ENCODE assay signal across 1 cellular context in the genomic region with DNA sequence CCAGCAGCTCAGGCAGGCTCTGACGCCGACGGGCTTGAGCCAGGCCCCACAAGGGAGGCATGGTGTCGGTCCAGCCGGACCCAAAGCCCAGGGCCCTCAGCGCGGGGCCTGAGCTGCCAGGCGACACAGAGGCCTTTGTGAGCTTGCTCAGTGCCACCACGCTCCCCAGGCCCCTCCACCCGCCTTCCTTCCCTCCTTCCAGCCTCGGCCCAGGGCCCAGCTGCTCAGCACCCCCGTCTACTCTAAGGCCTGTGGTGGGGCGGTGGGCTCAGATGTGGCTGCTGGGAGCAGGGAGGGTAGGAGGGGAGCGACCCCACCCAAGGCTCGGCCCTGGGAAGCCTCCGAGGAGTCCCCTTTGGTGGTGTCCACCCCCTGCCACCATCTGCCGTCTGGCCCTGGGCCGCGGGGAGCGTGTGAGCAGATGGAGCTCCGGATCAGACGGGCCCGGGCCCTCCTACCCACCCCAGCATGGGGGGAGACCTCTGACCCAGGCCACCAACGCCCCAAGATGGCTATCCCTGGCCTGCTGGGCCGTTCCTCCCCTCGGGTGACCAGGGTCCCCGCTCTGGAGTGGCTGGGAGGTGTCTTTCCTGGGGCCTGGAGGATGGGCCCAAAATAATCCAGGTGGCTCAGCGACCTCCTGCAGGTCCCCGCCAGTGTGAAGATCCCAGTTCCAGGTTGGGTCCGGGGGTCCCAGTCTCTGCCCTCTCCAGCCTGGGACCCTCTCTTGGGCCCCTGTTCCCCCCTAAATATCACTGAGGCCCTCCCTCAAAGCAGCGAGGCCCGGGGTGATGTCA.
A peak's percentile ranks its signal among the peaks of the same experiment; 100 is the strongest.
TF ChIP-seq lines count a peak whose summit lies in the region.

No MANE protein-coding gene starts in this region.

TF ChIP-seq in HepG2, 621 proteins besides CTCF, POLR2A, EP300 and RAD21 (continues in another document):
- TF ChIP-seq, protein P1, sequence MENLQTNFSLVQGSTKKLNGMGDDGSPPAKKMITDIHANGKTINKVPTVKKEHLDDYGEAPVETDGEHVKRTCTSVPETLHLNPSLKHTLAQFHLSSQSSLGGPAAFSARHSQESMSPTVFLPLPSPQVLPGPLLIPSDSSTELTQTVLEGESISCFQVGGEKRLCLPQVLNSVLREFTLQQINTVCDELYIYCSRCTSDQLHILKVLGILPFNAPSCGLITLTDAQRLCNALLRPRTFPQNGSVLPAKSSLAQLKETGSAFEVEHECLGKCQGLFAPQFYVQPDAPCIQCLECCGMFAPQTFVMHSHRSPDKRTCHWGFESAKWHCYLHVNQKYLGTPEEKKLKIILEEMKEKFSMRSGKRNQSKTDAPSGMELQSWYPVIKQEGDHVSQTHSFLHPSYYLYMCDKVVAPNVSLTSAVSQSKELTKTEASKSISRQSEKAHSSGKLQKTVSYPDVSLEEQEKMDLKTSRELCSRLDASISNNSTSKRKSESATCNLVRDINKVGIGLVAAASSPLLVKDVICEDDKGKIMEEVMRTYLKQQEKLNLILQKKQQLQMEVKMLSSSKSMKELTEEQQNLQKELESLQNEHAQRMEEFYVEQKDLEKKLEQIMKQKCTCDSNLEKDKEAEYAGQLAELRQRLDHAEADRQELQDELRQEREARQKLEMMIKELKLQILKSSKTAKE (CRISPR knock-in tag; IDR thresholded peaks at IDR 0.05; ENCODE audit: borderline replicate concordance) = 0 out of 2 replicates have a peak, but pooled peaks have one; percentile 3
- TF ChIP-seq RARG (CRISPR knock-in tag; IDR thresholded peaks at IDR 0.05; ENCODE audit: low read depth) = no peak
- TF ChIP-seq SMAD1 (CRISPR knock-in tag; IDR thresholded peaks at IDR 0.05; ENCODE audit: borderline replicate concordance, low read depth) = peak; percentile 53; the same call in 1 of the 2 replicates
- TF ChIP-seq WIZ (CRISPR knock-in tag; IDR thresholded peaks at IDR 0.05) = peak; percentile 20; the same call in 1 of the 2 replicates
- TF ChIP-seq SALL2 (CRISPR knock-in tag; IDR thresholded peaks at IDR 0.05) = peak; percentile 26; the same call in 1 of the 2 replicates
- no peak for TF ChIP-seq TRIM24 (CRISPR knock-in tag; IDR thresholded peaks at IDR 0.05)
- 0 out of 2 replicates have a peak, but pooled peaks have one; percentile 41 for TF ChIP-seq ZNF558 (CRISPR knock-in tag; IDR thresholded peaks at IDR 0.05; ENCODE audit: borderline replicate concordance)
- TF ChIP-seq, protein P2, sequence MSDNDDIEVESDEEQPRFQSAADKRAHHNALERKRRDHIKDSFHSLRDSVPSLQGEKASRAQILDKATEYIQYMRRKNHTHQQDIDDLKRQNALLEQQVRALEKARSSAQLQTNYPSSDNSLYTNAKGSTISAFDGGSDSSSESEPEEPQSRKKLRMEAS (IDR thresholded peaks at IDR 0.05) = no peak; the same call in 1 of the 2 replicates
- TF ChIP-seq, protein P3, sequence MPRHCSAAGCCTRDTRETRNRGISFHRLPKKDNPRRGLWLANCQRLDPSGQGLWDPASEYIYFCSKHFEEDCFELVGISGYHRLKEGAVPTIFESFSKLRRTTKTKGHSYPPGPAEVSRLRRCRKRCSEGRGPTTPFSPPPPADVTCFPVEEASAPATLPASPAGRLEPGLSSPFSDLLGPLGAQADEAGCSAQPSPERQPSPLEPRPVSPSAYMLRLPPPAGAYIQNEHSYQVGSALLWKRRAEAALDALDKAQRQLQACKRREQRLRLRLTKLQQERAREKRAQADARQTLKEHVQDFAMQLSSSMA (CRISPR knock-in tag; IDR thresholded peaks at IDR 0.05) = peak; percentile 30; the same call in 1 of the 2 replicates
- TF ChIP-seq ZFP82 (CRISPR knock-in tag; IDR thresholded peaks at IDR 0.05; ENCODE audit: borderline replicate concordance) = no peak
- TF ChIP-seq, protein P4, sequence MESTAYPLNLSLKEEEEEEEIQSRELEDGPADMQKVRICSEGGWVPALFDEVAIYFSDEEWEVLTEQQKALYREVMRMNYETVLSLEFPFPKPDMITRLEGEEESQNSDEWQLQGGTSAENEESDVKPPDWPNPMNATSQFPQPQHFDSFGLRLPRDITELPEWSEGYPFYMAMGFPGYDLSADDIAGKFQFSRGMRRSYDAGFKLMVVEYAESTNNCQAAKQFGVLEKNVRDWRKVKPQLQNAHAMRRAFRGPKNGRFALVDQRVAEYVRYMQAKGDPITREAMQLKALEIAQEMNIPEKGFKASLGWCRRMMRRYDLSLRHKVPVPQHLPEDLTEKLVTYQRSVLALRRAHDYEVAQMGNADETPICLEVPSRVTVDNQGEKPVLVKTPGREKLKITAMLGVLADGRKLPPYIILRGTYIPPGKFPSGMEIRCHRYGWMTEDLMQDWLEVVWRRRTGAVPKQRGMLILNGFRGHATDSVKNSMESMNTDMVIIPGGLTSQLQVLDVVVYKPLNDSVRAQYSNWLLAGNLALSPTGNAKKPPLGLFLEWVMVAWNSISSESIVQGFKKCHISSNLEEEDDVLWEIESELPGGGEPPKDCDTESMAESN (CRISPR knock-in tag; conservative IDR thresholded peaks at IDR 0.05) = no peak; the same call in 1 of the 2 replicates
- TF ChIP-seq, protein P5, sequence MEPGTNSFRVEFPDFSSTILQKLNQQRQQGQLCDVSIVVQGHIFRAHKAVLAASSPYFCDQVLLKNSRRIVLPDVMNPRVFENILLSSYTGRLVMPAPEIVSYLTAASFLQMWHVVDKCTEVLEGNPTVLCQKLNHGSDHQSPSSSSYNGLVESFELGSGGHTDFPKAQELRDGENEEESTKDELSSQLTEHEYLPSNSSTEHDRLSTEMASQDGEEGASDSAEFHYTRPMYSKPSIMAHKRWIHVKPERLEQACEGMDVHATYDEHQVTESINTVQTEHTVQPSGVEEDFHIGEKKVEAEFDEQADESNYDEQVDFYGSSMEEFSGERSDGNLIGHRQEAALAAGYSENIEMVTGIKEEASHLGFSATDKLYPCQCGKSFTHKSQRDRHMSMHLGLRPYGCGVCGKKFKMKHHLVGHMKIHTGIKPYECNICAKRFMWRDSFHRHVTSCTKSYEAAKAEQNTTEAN (CRISPR knock-in tag; conservative IDR thresholded peaks at IDR 0.05) = no peak
- TF ChIP-seq ZNF570 (CRISPR knock-in tag; IDR thresholded peaks at IDR 0.05; ENCODE audit: borderline replicate concordance) = no peak
- no peak for TF ChIP-seq PRPF4 (IDR thresholded peaks at IDR 0.05; ENCODE audit: low read depth, low read length, poor library complexity, severe bottlenecking)
- TF ChIP-seq RBM39 (IDR thresholded peaks at IDR 0.05; ENCODE audit: low read depth, low read length, poor library complexity, severe bottlenecking) = peak; percentile 13
- TF ChIP-seq U2AF1 (optimal IDR thresholded peaks at IDR 0.05; ENCODE audit: low read depth, low read length) = peak; percentile 66
- no peak for TF ChIP-seq SMAD3 (CRISPR knock-in tag; IDR thresholded peaks at IDR 0.05)
- TF ChIP-seq, protein P6, sequence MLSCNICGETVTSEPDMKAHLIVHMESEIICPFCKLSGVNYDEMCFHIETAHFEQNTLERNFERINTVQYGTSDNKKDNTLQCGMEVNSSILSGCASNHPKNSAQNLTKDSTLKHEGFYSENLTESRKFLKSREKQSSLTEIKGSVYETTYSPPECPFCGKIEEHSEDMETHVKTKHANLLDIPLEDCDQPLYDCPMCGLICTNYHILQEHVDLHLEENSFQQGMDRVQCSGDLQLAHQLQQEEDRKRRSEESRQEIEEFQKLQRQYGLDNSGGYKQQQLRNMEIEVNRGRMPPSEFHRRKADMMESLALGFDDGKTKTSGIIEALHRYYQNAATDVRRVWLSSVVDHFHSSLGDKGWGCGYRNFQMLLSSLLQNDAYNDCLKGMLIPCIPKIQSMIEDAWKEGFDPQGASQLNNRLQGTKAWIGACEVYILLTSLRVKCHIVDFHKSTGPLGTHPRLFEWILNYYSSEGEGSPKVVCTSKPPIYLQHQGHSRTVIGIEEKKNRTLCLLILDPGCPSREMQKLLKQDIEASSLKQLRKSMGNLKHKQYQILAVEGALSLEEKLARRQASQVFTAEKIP (CRISPR knock-in tag; IDR thresholded peaks at IDR 0.05; ENCODE audit: borderline replicate concordance) = no peak
- peak; percentile 37 for TF ChIP-seq RBM22 (optimal IDR thresholded peaks at IDR 0.05; ENCODE audit: low read length)
- no peak for TF ChIP-seq SRSF9 (IDR thresholded peaks at IDR 0.05; ENCODE audit: borderline replicate concordance, insufficient read depth, low read depth, low read length, poor library complexity, severe bottlenecking)
- TF ChIP-seq MLLT10 (CRISPR knock-in tag; IDR thresholded peaks at IDR 0.05) = no peak
- TF ChIP-seq, protein P7, sequence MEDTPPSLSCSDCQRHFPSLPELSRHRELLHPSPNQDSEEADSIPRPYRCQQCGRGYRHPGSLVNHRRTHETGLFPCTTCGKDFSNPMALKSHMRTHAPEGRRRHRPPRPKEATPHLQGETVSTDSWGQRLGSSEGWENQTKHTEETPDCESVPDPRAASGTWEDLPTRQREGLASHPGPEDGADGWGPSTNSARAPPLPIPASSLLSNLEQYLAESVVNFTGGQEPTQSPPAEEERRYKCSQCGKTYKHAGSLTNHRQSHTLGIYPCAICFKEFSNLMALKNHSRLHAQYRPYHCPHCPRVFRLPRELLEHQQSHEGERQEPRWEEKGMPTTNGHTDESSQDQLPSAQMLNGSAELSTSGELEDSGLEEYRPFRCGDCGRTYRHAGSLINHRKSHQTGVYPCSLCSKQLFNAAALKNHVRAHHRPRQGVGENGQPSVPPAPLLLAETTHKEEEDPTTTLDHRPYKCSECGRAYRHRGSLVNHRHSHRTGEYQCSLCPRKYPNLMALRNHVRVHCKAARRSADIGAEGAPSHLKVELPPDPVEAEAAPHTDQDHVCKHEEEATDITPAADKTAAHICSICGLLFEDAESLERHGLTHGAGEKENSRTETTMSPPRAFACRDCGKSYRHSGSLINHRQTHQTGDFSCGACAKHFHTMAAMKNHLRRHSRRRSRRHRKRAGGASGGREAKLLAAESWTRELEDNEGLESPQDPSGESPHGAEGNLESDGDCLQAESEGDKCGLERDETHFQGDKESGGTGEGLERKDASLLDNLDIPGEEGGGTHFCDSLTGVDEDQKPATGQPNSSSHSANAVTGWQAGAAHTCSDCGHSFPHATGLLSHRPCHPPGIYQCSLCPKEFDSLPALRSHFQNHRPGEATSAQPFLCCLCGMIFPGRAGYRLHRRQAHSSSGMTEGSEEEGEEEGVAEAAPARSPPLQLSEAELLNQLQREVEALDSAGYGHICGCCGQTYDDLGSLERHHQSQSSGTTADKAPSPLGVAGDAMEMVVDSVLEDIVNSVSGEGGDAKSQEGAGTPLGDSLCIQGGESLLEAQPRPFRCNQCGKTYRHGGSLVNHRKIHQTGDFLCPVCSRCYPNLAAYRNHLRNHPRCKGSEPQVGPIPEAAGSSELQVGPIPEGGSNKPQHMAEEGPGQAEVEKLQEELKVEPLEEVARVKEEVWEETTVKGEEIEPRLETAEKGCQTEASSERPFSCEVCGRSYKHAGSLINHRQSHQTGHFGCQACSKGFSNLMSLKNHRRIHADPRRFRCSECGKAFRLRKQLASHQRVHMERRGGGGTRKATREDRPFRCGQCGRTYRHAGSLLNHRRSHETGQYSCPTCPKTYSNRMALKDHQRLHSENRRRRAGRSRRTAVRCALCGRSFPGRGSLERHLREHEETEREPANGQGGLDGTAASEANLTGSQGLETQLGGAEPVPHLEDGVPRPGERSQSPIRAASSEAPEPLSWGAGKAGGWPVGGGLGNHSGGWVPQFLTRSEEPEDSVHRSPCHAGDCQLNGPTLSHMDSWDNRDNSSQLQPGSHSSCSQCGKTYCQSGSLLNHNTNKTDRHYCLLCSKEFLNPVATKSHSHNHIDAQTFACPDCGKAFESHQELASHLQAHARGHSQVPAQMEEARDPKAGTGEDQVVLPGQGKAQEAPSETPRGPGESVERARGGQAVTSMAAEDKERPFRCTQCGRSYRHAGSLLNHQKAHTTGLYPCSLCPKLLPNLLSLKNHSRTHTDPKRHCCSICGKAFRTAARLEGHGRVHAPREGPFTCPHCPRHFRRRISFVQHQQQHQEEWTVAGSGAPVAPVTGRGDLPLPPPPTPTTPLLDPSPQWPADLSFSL (CRISPR knock-in tag; IDR thresholded peaks at IDR 0.05) = no peak
- no peak for TF ChIP-seq DPF2 (CRISPR knock-in tag; IDR thresholded peaks at IDR 0.05; ENCODE audit: borderline replicate concordance, low read depth)
- no peak for TF ChIP-seq SIX4 (CRISPR knock-in tag; IDR thresholded peaks at IDR 0.05)
- TF ChIP-seq ZFY (CRISPR knock-in tag; IDR thresholded peaks at IDR 0.05) = peak; percentile 79
- TF ChIP-seq YY1 (IDR thresholded peaks at IDR 0.05; ENCODE audit: insufficient read depth, insufficient replicate concordance, low read depth, low read length) = peak; percentile 18
- TF ChIP-seq, protein P8, sequence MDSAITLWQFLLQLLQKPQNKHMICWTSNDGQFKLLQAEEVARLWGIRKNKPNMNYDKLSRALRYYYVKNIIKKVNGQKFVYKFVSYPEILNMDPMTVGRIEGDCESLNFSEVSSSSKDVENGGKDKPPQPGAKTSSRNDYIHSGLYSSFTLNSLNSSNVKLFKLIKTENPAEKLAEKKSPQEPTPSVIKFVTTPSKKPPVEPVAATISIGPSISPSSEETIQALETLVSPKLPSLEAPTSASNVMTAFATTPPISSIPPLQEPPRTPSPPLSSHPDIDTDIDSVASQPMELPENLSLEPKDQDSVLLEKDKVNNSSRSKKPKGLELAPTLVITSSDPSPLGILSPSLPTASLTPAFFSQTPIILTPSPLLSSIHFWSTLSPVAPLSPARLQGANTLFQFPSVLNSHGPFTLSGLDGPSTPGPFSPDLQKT (CRISPR knock-in tag; IDR thresholded peaks at IDR 0.05; ENCODE audit: borderline replicate concordance) = no peak
- TF ChIP-seq FOXC1 (CRISPR knock-in tag; IDR thresholded peaks at IDR 0.05; ENCODE audit: borderline replicate concordance) = no peak
- TF ChIP-seq ZKSCAN8 (CRISPR knock-in tag; IDR thresholded peaks at IDR 0.05; ENCODE audit: borderline replicate concordance) = no peak
- no peak for TF ChIP-seq TEAD3 (CRISPR knock-in tag; optimal IDR thresholded peaks at IDR 0.05; ENCODE audit: borderline replicate concordance)
- TF ChIP-seq PCBP1 (IDR thresholded peaks at IDR 0.05; ENCODE audit: borderline replicate concordance, low read depth, low read length) = no peak
- no peak for TF ChIP-seq CBX2 (IDR thresholded peaks at IDR 0.05; ENCODE audit: low read depth, low read length)
- TF ChIP-seq CBX2 (CRISPR knock-in tag; IDR thresholded peaks at IDR 0.05; ENCODE audit: low read depth) = 0 out of 2 replicates have a peak, but pooled peaks have one; percentile 4
- TF ChIP-seq FOXJ3 (CRISPR knock-in tag; IDR thresholded peaks at IDR 0.05; ENCODE audit: borderline replicate concordance) = no peak
- TF ChIP-seq, protein P9, sequence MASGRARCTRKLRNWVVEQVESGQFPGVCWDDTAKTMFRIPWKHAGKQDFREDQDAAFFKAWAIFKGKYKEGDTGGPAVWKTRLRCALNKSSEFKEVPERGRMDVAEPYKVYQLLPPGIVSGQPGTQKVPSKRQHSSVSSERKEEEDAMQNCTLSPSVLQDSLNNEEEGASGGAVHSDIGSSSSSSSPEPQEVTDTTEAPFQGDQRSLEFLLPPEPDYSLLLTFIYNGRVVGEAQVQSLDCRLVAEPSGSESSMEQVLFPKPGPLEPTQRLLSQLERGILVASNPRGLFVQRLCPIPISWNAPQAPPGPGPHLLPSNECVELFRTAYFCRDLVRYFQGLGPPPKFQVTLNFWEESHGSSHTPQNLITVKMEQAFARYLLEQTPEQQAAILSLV (CRISPR knock-in tag; IDR thresholded peaks at IDR 0.05; ENCODE audit: borderline replicate concordance) = peak; percentile 42; the same call in 1 of the 2 replicates
- TF ChIP-seq ZFP36 (IDR thresholded peaks at IDR 0.05; ENCODE audit: borderline replicate concordance, low read depth, low read length, partially characterized antibody) = no peak
- TF ChIP-seq GFI1 (CRISPR knock-in tag; IDR thresholded peaks at IDR 0.05; ENCODE audit: borderline replicate concordance) = 0 out of 2 replicates have a peak, but pooled peaks have one; percentile 27
